In genomic region chr19:5138606-5139594, GRCh38 we compare ENCODE assay signal across 8 cellular contexts.
DNase-seq lines count a peak whose midpoint lies in the region; ATAC-seq and TF ChIP-seq lines count a peak whose summit lies in the region.

No MANE protein-coding gene starts in this region.

- TF ChIP-seq POLR2A in esophagus squamous epithelium (IDR thresholded peaks at IDR 0.05): no peak

- peaks cover 82% of the 10 kb centered on the region for H3K4me1 ChIP-seq in BLaER1
- H3K4me1 ChIP-seq in esophagus squamous epithelium: peaks cover 0 to 4% (median 0%) of the 10 kb centered on the region in 3 donors

- peak overlapping the region; percentile 83 to 99 (median 94) for H3K27ac Mint-ChIP-seq in immature natural killer cell

- peaks cover 18 to 30% (median 18%) of the 10 kb centered on the region in 3 donors for H3K27me3 Mint-ChIP-seq in immature natural killer cell (ENCODE audit: low read depth in 3 of 3)

- 0 out of 2 replicates have a peak, but pooled peaks cover 4% of the 10 kb centered on the region for H3K27me3 ChIP-seq in BLaER1
- no peaks in the 10 kb centered on the region for H3K27me3 ChIP-seq in esophagus squamous epithelium

- ATAC-seq in GM21381 (IDR thresholded peaks at IDR 0.05; ENCODE audit: unreplicated experiment): peak; percentile 77

- no peak overlapping the region for H3K9ac ChIP-seq in BLaER1

- peaks cover 0 to 5% (median 0%) of the 10 kb centered on the region in 6 donors for H3K9me3 Mint-ChIP-seq in immature natural killer cell

- peaks cover 5 to 43% (median 13%) of the 10 kb centered on the region in 3 donors for H3K36me3 Mint-ChIP-seq in immature natural killer cell

- H3K36me3 ChIP-seq in BLaER1: peaks cover 86% of the 10 kb centered on the region
- H3K36me3 ChIP-seq in esophagus squamous epithelium: peaks cover 38 to 100% (median 40%) of the 10 kb centered on the region in 3 donors

- intact Hi-C loops in esophagus squamous epithelium (cut with DNase I): no loop called here

- H3K4me3 ChIP-seq in BLaER1 (no peak overlapping the region), esophagus squamous epithelium (no peak overlapping the region)

- H3K27ac ChIP-seq in BLaER1 (no peak overlapping the region), esophagus squamous epithelium (no peak overlapping the region)

- H4K20me1 ChIP-seq in BLaER1: peaks cover 100% of the 10 kb centered on the region

- H3K4me1 Mint-ChIP-seq in immature natural killer cell: peaks cover 37 to 44% of the 10 kb centered on the region in 2 donors

- H3K4me2 ChIP-seq in BLaER1: peak overlapping the region; percentile 80

- peak overlapping the region; percentile 77 to 92 (median 78) for H3K4me3 Mint-ChIP-seq in immature natural killer cell

- no peak for TF ChIP-seq CTCF in esophagus squamous epithelium (IDR thresholded peaks at IDR 0.05)

- 64 to 70% methylated on average over 21 to 23 of the region's 30 CpGs for WGBS in esophagus squamous epithelium, 2 donors

- H3K9me3 ChIP-seq in BLaER1: no peaks in the 10 kb centered on the region
- no peaks in the 10 kb centered on the region for H3K9me3 ChIP-seq in esophagus squamous epithelium

- DNase-seq in RKO (ENCODE audit: low spot score) (peak; percentile 19), immature natural killer cell (peak; percentile 92 to 97 (median 93)), esophagus squamous epithelium (lab: John Stamatoyannopoulos, UW) (no peak), NCI-H2081 treated with DMSO at 0.1 percent for 48 hours (lab: John Stamatoyannopoulos, UW) (no peak)
- peak; percentile 86 for DNase-seq in activated effector memory CD4-positive, alpha-beta T cell treated with anti-CD3 and anti-CD28 coated beads, Interleukin-2, amount 50 U/mL, for 16 hours
- peak; percentile 73 for DNase-seq in stimulated activated CD8-positive, alpha-beta memory T cell treated with anti-CD3 and anti-CD28 coated beads, Interleukin-4, amount 100 ng/mL, for 24 hours (ENCODE audit: low read depth)

Comparison
In these comparisons a context has a peak if more than half of its experiments do, and no peak if none do; other contexts are left out.
1. DNase-seq: peak in RKO (single experiment), activated effector memory CD4-positive, alpha-beta T cell treated with anti-CD3 and anti-CD28 coated beads, Interleukin-2, amount 50 U/mL, for 16 hours (single experiment), immature natural killer cell (3 of 3) and stimulated activated CD8-positive, alpha-beta memory T cell treated with anti-CD3 and anti-CD28 coated beads, Interleukin-4, amount 100 ng/mL, for 24 hours (single experiment); none in esophagus squamous epithelium (single experiment) and NCI-H2081 treated with DMSO at 0.1 percent for 48 hours (single experiment).